In the genomic region with DNA sequence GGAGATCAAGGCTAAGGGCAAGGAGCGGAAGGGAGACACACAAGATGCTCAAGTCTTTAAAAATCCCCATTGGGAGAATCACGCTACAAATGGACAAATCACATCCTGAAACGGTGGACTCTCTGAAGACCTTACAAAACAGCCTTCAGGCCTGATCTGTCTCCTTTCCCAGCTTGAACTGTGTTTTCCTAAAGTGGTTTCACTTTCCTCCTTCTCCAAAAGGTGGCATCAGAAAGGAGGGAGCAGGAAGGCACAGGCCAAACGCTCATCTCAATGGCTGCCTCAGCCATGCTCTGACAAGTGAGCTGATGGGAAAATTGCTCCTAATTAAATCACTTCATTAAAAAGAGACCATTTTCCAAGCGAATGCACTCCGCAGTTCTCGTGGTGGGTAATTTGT, we compare ENCODE assay signal across 10 cellular contexts. TPM values are rescaled to one million over a fixed set of nuclear protein-coding genes. Genes with fewer than 3 reads are reported as not detected.
A peak's percentile ranks its signal among the peaks of the same experiment; 100 is the strongest.
DNase-seq lines count a peak whose midpoint lies in the region; ATAC-seq, FAIRE-seq and TF ChIP-seq lines count a peak whose summit lies in the region.
"Had no signal": no experiment of that assay in that cellular context is flagged by ENCODE, and none has a peak within 500 bp of the region (broad histone marks: within the 10 kb centered on the region; RNA-seq: fewer than 3 reads in every experiment).

No MANE protein-coding gene starts in this region.

- ATAC-seq in right cardiac atrium (no peak), HG03378 (IDR thresholded peaks at IDR 0.05; ENCODE audit: unreplicated experiment) (no peak), HG03097 (IDR thresholded peaks at IDR 0.05; ENCODE audit: low FRiP score, unreplicated experiment) (no peak), GM19351 (IDR thresholded peaks at IDR 0.05; ENCODE audit: unreplicated experiment) (no peak)
- ATAC-seq in activated CD8-positive, alpha-beta T cell treated with anti-CD3 and anti-CD28 coated beads, Interleukin-2, amount 10 ng/mL, durations not matched to agents 7 days and 5 days: no peak

- H3K4me3 ChIP-seq in cardiac muscle cell: no peak overlapping the region
- H3K4me3 ChIP-seq in right cardiac atrium (ENCODE audit: low read length): no peak overlapping the region

- H3K27me3 Mint-ChIP-seq in activated CD8-positive, alpha-beta T cell treated with anti-CD3 and anti-CD28 coated beads, Interleukin-2, amount 10 ng/mL, durations not matched to agents 7 days and 5 days (ENCODE audit: low read depth): peaks cover 10% of the 10 kb centered on the region

- no peaks in the 10 kb centered on the region for H3K36me3 ChIP-seq in cardiac muscle cell

- H3K27me3 ChIP-seq in cardiac muscle cell (no peaks in the 10 kb centered on the region), right cardiac atrium (ENCODE audit: control insufficient read depth, insufficient read depth) (no peaks in the 10 kb centered on the region)

- H3K9me3 Mint-ChIP-seq in activated CD8-positive, alpha-beta T cell treated with anti-CD3 and anti-CD28 coated beads, Interleukin-2, amount 10 ng/mL, durations not matched to agents 7 days and 5 days (ENCODE audit: insufficient read depth): no peaks in the 10 kb centered on the region
- H3K9me3 Mint-ChIP-seq: CD8-positive, alpha-beta memory T cell had no signal

- H3K27ac ChIP-seq in cardiac muscle cell (no peak overlapping the region), right cardiac atrium (ENCODE audit: low read length) (no peak overlapping the region)
- H3K27ac ChIP-seq: KMS-11 had no signal

- POLR2A ChIA-PET in activated CD8-positive, alpha-beta T cell treated with anti-CD3 and anti-CD28 coated beads, Interleukin-2, amount 10 ng/mL, durations not matched to agents 7 days and 5 days (lab: Charles Lee): no interaction called here

- H3K4me1 ChIP-seq in cardiac muscle cell (ENCODE audit: low read depth) (peaks cover 9% of the 10 kb centered on the region), right cardiac atrium (ENCODE audit: control insufficient read depth, insufficient read depth, low read length) (no peaks in the 10 kb centered on the region)

- H3K36me3 Mint-ChIP-seq in activated CD8-positive, alpha-beta T cell treated with anti-CD3 and anti-CD28 coated beads, Interleukin-2, amount 10 ng/mL, durations not matched to agents 7 days and 5 days (ENCODE audit: low read depth): no peaks in the 10 kb centered on the region
- H3K36me3 Mint-ChIP-seq: CD8-positive, alpha-beta memory T cell had no signal

- 49% methylated on average over 7 of the region's 7 CpGs for WGBS in right cardiac atrium

- no peak overlapping the region for H3K4me3 Mint-ChIP-seq in activated CD8-positive, alpha-beta T cell treated with anti-CD3 and anti-CD28 coated beads, Interleukin-2, amount 10 ng/mL, durations not matched to agents 7 days and 5 days
- H3K4me3 Mint-ChIP-seq: CD8-positive, alpha-beta memory T cell had no signal

- intact Hi-C loops in right cardiac atrium (cut with DNase I): no loop called here

- CTCF ChIA-PET in activated CD8-positive, alpha-beta T cell treated with anti-CD3 and anti-CD28 coated beads, Interleukin-2, amount 10 ng/mL, durations not matched to agents 7 days and 5 days (lab: Charles Lee): interaction anchor here (1.0 to 1.4 kb wide), 2 partner anchors 15 to 16 kb away, joined by 3 read pairs; no protein-coding TSS in a partner anchor

- H3K9me3 ChIP-seq in cardiac muscle cell (ENCODE audit: low read depth) (no peaks in the 10 kb centered on the region), right cardiac atrium (ENCODE audit: control insufficient read depth, low read length) (no peaks in the 10 kb centered on the region)

- DNase-seq in cardiac muscle cell (ENCODE audit: low read depth in 1 of 2, low spot score in 1 of 2) (peak; percentile 44 to 71), right cardiac atrium (no peak), RCC 7860 (ENCODE audit: low spot score) (peak; percentile 57), glomerular visceral epithelial cell (ENCODE audit: extremely low spot score) (peak; percentile 81)
- DNase-seq in activated CD8-positive, alpha-beta T cell treated with anti-CD3 and anti-CD28 coated beads, Interleukin-2, amount 10 ng/mL, durations not matched to agents 7 days and 5 days: no peak
- DNase-seq: CD8-positive, alpha-beta memory T cell had no signal

- FAIRE-seq in RCC 7860 (lab: Jason Lieb, UNC): peak; percentile 63

- TF ChIP-seq CTCF in cardiac muscle cell (IDR thresholded peaks at IDR 0.05; ENCODE audit: low read depth, low read length): peak; percentile 71

- H3K4me1 Mint-ChIP-seq in activated CD8-positive, alpha-beta T cell treated with anti-CD3 and anti-CD28 coated beads, Interleukin-2, amount 10 ng/mL, durations not matched to agents 7 days and 5 days (ENCODE audit: low read depth): no peaks in the 10 kb centered on the region
- H3K4me1 Mint-ChIP-seq: CD8-positive, alpha-beta memory T cell had no signal

- no peak overlapping the region for H3K27ac Mint-ChIP-seq in activated CD8-positive, alpha-beta T cell treated with anti-CD3 and anti-CD28 coated beads, Interleukin-2, amount 10 ng/mL, durations not matched to agents 7 days and 5 days
- H3K27ac Mint-ChIP-seq: CD8-positive, alpha-beta memory T cell had no signal

RNA-seq across cellular contexts. Expression of a gene that starts 47.7 kb away (rescaled TPM):
- 3.5 and 5.4 TPM in 2 replicates for total RNA-seq in cardiac muscle cell
- polyA plus RNA-seq in cardiac muscle cell: 3.1 and 3.5 TPM in 2 replicates
- 1 to 10 TPM; 2.3 to 3.1 (median 3.0) TPM for total RNA-seq in right cardiac atrium
- 1.2 TPM for polyA plus RNA-seq in right cardiac atrium
- total RNA-seq in activated CD8-positive, alpha-beta T cell treated with anti-CD3 and anti-CD28 coated beads, Interleukin-2, amount 10 ng/mL, durations not matched to agents 7 days and 5 days: 1 to 10 TPM; 6.3 to 6.5 TPM

Comparison
In these comparisons a context has a peak if more than half of its experiments do, and no peak if none do; other contexts are left out.
1. DNase-seq: peak in cardiac muscle cell (2 of 2), RCC 7860 (single experiment) and glomerular visceral epithelial cell (single experiment); none in right cardiac atrium (0 of 3) and activated CD8-positive, alpha-beta T cell treated with anti-CD3 and anti-CD28 coated beads, Interleukin-2, amount 10 ng/mL, durations not matched to agents 7 days and 5 days (single experiment).